35 cellular contexts compared by ENCODE assay signal in genomic region chrX:54238588-54238987, GRCh38.
"Had no signal": no experiment of that assay in that cellular context is flagged by ENCODE, and none has a peak within 500 bp of the region (broad histone marks: within the 10 kb centered on the region; RNA-seq: fewer than 3 reads in every experiment).

No MANE protein-coding gene starts in this region.

- H3K4me1 ChIP-seq: adrenal gland had no signal

- H3K4me1 Mint-ChIP-seq: activated B cell treated with CpG ODN at 0.5 μM for 24 hours; activated CD4-positive, alpha-beta T cell treated with anti-CD3 and anti-CD28 coated beads, Interleukin-2, amount 10 ng/mL, durations not matched to agents 24 days and 14 days; activated naive CD8-positive, alpha-beta T cell treated with anti-CD3 and anti-CD28 coated beads for 36 hours; activated T-helper 17 cell treated with anti-CD3 and anti-CD28 coated beads, Interleukin-2, amount 50 U/mL, for 72 hours; brain; central memory CD8-positive, alpha-beta T cell had no signal

- DNase-seq: activated B cell treated with CpG ODN at 0.5 μM for 24 hours; activated CD4-positive, alpha-beta memory T cell treated with anti-CD3 and anti-CD28 coated beads for 36 hours; activated CD4-positive, alpha-beta T cell treated with anti-CD3 and anti-CD28 coated beads for 4 hours; activated CD4-positive, alpha-beta T cell treated with anti-CD3 and anti-CD28 coated beads, Interleukin-2, amount 10 ng/mL, durations not matched to agents 24 days and 14 days; activated CD4-positive, alpha-beta T cell treated with anti-CD3 and anti-CD28 coated beads, Interleukin-2, amount 50 U/mL, for 1 hour; activated CD4-positive, alpha-beta T cell treated with anti-CD3 and anti-CD28 coated beads, Interleukin-2, amount 50 U/mL, for 4 hours; activated CD4-positive, CD25-positive, alpha-beta regulatory T cell treated with anti-CD3 and anti-CD28 coated beads, Interleukin-2, amount 50 U/mL, for 72 hours; activated CD8-positive, alpha-beta memory T cell treated with anti-CD3 and anti-CD28 coated beads, Interleukin-2, amount 50 U/mL, for 4 hours; activated CD8-positive, alpha-beta T cell treated with anti-CD3 and anti-CD28 coated beads for 36 hours; activated effector memory CD4-positive, alpha-beta T cell treated with anti-CD3 and anti-CD28 coated beads, Interleukin-2, amount 50 U/mL, for 16 hours; activated gamma-delta T cell treated with Interleukin-2 at 50 U/mL for 16 hours; activated naive CD4-positive, alpha-beta T cell; activated naive CD4-positive, alpha-beta T cell treated with anti-CD3 and anti-CD28 coated beads for 36 hours; activated naive CD4-positive, alpha-beta T cell treated with anti-CD3 and anti-CD28 coated beads, Interleukin-2, amount 50 U/mL, for 16 hours; activated naive CD8-positive, alpha-beta T cell treated with anti-CD3 and anti-CD28 coated beads for 36 hours; activated T-cell treated with anti-CD3 and anti-CD28 coated beads for 4 hours; activated T-cell treated with anti-CD3 and anti-CD28 coated beads, Interleukin-2, amount 50 U/mL, for 1 hour; activated T-cell treated with anti-CD3 and anti-CD28 coated beads, Interleukin-2, amount 50 U/mL, for 4 hours; activated T-cell treated with anti-CD3 and anti-CD28 coated beads, Interleukin-2, amount 50 U/mL, for 72 hours; adrenal gland; amniotic stem cell; aorta; caudate nucleus; cerebellar nuclear complex; T-helper 2 cell; T-helper 9 cell had no signal

- H3K27ac ChIP-seq: adrenal gland, cardiac muscle cell, VCaP had no signal

- H3K9me3 Mint-ChIP-seq: activated B cell treated with CpG ODN at 0.5 μM for 24 hours; activated CD4-positive, alpha-beta memory T cell treated with anti-CD3 and anti-CD28 coated beads for 36 hours; activated CD4-positive, alpha-beta T cell treated with anti-CD3 and anti-CD28 coated beads, Interleukin-2, amount 10 ng/mL, durations not matched to agents 24 days and 14 days; activated CD8-positive, alpha-beta T cell treated with anti-CD3 and anti-CD28 coated beads for 36 hours; activated naive CD4-positive, alpha-beta T cell treated with anti-CD3 and anti-CD28 coated beads for 36 hours; activated naive CD4-positive, alpha-beta T cell treated with anti-CD3 and anti-CD28 coated beads, Interleukin-2, amount 50 U/mL, for 72 hours; activated naive CD8-positive, alpha-beta T cell treated with anti-CD3 and anti-CD28 coated beads for 36 hours; activated T-cell treated with anti-CD3 and anti-CD28 coated beads, Interleukin-2, amount 50 U/mL, for 72 hours; activated T-helper 1 cell treated with anti-CD3 and anti-CD28 coated beads, Interleukin-12 subunit alpha, Interleukin-12 subunit beta, Interleukin-2, Interleukin-4 antibody, amounts not matched to agents 30 ng/mL and 10 ng/mL and 1 ng/mL, durations not matched to agents 14 hours and 24 hours and 36 hours; activated T-helper 17 cell treated with anti-CD3 and anti-CD28 coated beads, Interleukin-2, amount 50 U/mL, for 72 hours; central memory CD8-positive, alpha-beta T cell; T-helper 1 cell treated with Interleukin-12 subunit alpha and Interleukin-12 subunit beta and Interleukin-4 antibody, amounts not matched to agents 30 μg/mL and 1 μg/mL, for 36 hours; T-helper 2 cell treated with Interferon-gamma antibody and Interleukin-4, amounts not matched to agents 5 μg/mL and 100 μg/mL, for 36 hours had no signal

- H3K9me3 ChIP-seq: adrenal gland had no signal

- H3K36me3 ChIP-seq: adrenal gland, cardiac muscle cell had no signal

- H3K27me3 Mint-ChIP-seq: activated B cell treated with CpG ODN at 0.5 μM for 24 hours; activated CD4-positive, alpha-beta T cell treated with anti-CD3 and anti-CD28 coated beads, Interleukin-2, amount 10 ng/mL, durations not matched to agents 24 days and 14 days; activated naive CD8-positive, alpha-beta T cell treated with anti-CD3 and anti-CD28 coated beads for 36 hours; activated T-helper 17 cell treated with anti-CD3 and anti-CD28 coated beads, Interleukin-2, amount 50 U/mL, for 72 hours; brain had no signal

- ATAC-seq: activated CD8-positive, alpha-beta T cell treated with anti-CD3 and anti-CD28 coated beads for 36 hours; activated naive CD4-positive, alpha-beta T cell treated with anti-CD3 and anti-CD28 coated beads, Interleukin-2, amount 50 U/mL, for 72 hours; activated T-cell treated with anti-CD3 and anti-CD28 coated beads, Interleukin-2, amount 50 U/mL, for 4 hours; activated T-cell treated with anti-CD3 and anti-CD28 coated beads, Interleukin-2, amount 50 U/mL, for 72 hours; activated T-helper 17 cell treated with anti-CD3 and anti-CD28 coated beads, Interleukin-2, amount 50 U/mL, for 72 hours had no signal

- H3K36me3 Mint-ChIP-seq: activated CD4-positive, alpha-beta memory T cell treated with anti-CD3 and anti-CD28 coated beads for 36 hours; activated naive CD4-positive, alpha-beta T cell treated with anti-CD3 and anti-CD28 coated beads, Interleukin-2, amount 50 U/mL, for 72 hours; activated naive CD8-positive, alpha-beta T cell treated with anti-CD3 and anti-CD28 coated beads for 36 hours had no signal

- H3K4me3 Mint-ChIP-seq: activated B cell treated with CpG ODN at 0.5 μM for 24 hours; activated CD4-positive, alpha-beta memory T cell treated with anti-CD3 and anti-CD28 coated beads for 36 hours; activated CD4-positive, alpha-beta T cell treated with anti-CD3 and anti-CD28 coated beads, Interleukin-2, amount 10 ng/mL, durations not matched to agents 24 days and 14 days; activated CD8-positive, alpha-beta T cell treated with anti-CD3 and anti-CD28 coated beads for 36 hours; activated naive CD4-positive, alpha-beta T cell treated with anti-CD3 and anti-CD28 coated beads for 36 hours; activated naive CD8-positive, alpha-beta T cell treated with anti-CD3 and anti-CD28 coated beads for 36 hours; activated T-cell treated with anti-CD3 and anti-CD28 coated beads, Interleukin-2, amount 50 U/mL, for 4 hours; activated T-cell treated with anti-CD3 and anti-CD28 coated beads, Interleukin-2, amount 50 U/mL, for 72 hours; activated T-helper 1 cell treated with anti-CD3 and anti-CD28 coated beads, Interleukin-12 subunit alpha, Interleukin-12 subunit beta, Interleukin-2, Interleukin-4 antibody, amounts not matched to agents 30 ng/mL and 10 ng/mL and 1 ng/mL, durations not matched to agents 14 hours and 24 hours and 36 hours; activated T-helper 17 cell treated with anti-CD3 and anti-CD28 coated beads, Interleukin-2, amount 50 U/mL, for 72 hours; brain; central memory CD8-positive, alpha-beta T cell; T-helper 1 cell treated with Interleukin-12 subunit alpha and Interleukin-12 subunit beta and Interleukin-4 antibody, amounts not matched to agents 30 μg/mL and 1 μg/mL, for 36 hours; T-helper 2 cell treated with Interferon-gamma antibody and Interleukin-4, amounts not matched to agents 5 μg/mL and 100 μg/mL, for 36 hours had no signal

- H3K4me3 ChIP-seq: adrenal gland, cardiac muscle cell had no signal

- H3K27ac Mint-ChIP-seq: activated B cell treated with CpG ODN at 0.5 μM for 24 hours; activated CD4-positive, alpha-beta memory T cell treated with anti-CD3 and anti-CD28 coated beads for 36 hours; activated CD4-positive, alpha-beta T cell treated with anti-CD3 and anti-CD28 coated beads, Interleukin-2, amount 10 ng/mL, durations not matched to agents 24 days and 14 days; activated CD8-positive, alpha-beta T cell treated with anti-CD3 and anti-CD28 coated beads for 36 hours; activated naive CD4-positive, alpha-beta T cell treated with anti-CD3 and anti-CD28 coated beads for 36 hours; activated naive CD4-positive, alpha-beta T cell treated with anti-CD3 and anti-CD28 coated beads, Interleukin-2, amount 50 U/mL, for 72 hours; activated naive CD8-positive, alpha-beta T cell treated with anti-CD3 and anti-CD28 coated beads for 36 hours; activated T-cell treated with anti-CD3 and anti-CD28 coated beads, Interleukin-2, amount 50 U/mL, for 72 hours; activated T-helper 1 cell treated with anti-CD3 and anti-CD28 coated beads, Interleukin-12 subunit alpha, Interleukin-12 subunit beta, Interleukin-2, Interleukin-4 antibody, amounts not matched to agents 30 ng/mL and 10 ng/mL and 1 ng/mL, durations not matched to agents 14 hours and 24 hours and 36 hours; activated T-helper 17 cell treated with anti-CD3 and anti-CD28 coated beads, Interleukin-2, amount 50 U/mL, for 72 hours; brain; T-helper 1 cell treated with Interleukin-12 subunit alpha and Interleukin-12 subunit beta and Interleukin-4 antibody, amounts not matched to agents 30 μg/mL and 1 μg/mL, for 36 hours; T-helper 2 cell treated with Interferon-gamma antibody and Interleukin-4, amounts not matched to agents 5 μg/mL and 100 μg/mL, for 36 hours had no signal

- H3K27me3 ChIP-seq: adrenal gland, cardiac muscle cell had no signal
